ENCODE assay signal across 10 cellular contexts in genomic region chr6:111591901-111592461, GRCh38. TPM values are rescaled to one million over a fixed set of nuclear protein-coding genes. Genes with fewer than 3 reads are reported as not detected.
DNase-seq lines count a peak whose midpoint lies in the region; ATAC-seq and TF ChIP-seq lines count a peak whose summit lies in the region.
"Had no signal": no experiment of that assay in that cellular context is flagged by ENCODE, and none has a peak within 500 bp of the region (broad histone marks: within the 10 kb centered on the region; RNA-seq: fewer than 3 reads in every experiment).

No MANE protein-coding gene starts in this region.

- intact Hi-C loops in Right ventricle myocardium inferior (cut with DNase I): no loop called here
- intact Hi-C loops in colonic mucosa (cut with DNase I): no loop called here
- intact Hi-C loops in CD14-positive monocyte (cut with micrococcal nuclease): no loop called here

- H3K4me1 ChIP-seq in right atrium auricular region: peaks cover 0 to 54% of the 10 kb centered on the region in 2 donors
- H3K4me1 ChIP-seq in colonic mucosa: no peaks in the 10 kb centered on the region
- peaks cover 29 to 39% of the 10 kb centered on the region in 2 donors for H3K4me1 ChIP-seq in muscle layer of duodenum (ENCODE audit: control insufficient read depth in 1 of 2, insufficient read depth in 2 of 2, low read length in 2 of 2)

- ATAC-seq in Right ventricle myocardium inferior (no peak), HG02763 (IDR thresholded peaks at IDR 0.05; ENCODE audit: unreplicated experiment) (no peak)
- no peak for ATAC-seq in stimulated activated naive B cell treated with anti-CD40 and anti-IgM and Interleukin-4, amounts not matched to agents 10 μg/mL and 1 μg/mL and 100 μg/mL, for 72 hours (replicated peaks)

- peaks cover 10 to 16% of the 10 kb centered on the region in 2 donors for H3K4me1 Mint-ChIP-seq in stimulated activated naive B cell treated with anti-CD40 and anti-IgM and Interleukin-4, amounts not matched to agents 10 μg/mL and 1 μg/mL and 100 μg/mL, for 72 hours
- H3K4me1 Mint-ChIP-seq in CD14-positive monocyte: peaks cover 26% of the 10 kb centered on the region

- no peak overlapping the region for H3K4me3 Mint-ChIP-seq in stimulated activated naive B cell treated with anti-CD40 and anti-IgM and Interleukin-4, amounts not matched to agents 10 μg/mL and 1 μg/mL and 100 μg/mL, for 72 hours
- no peak overlapping the region for H3K4me3 Mint-ChIP-seq in CD14-positive monocyte

- H3K36me3 Mint-ChIP-seq in stimulated activated naive B cell treated with anti-CD40 and anti-IgM and Interleukin-4, amounts not matched to agents 10 μg/mL and 1 μg/mL and 100 μg/mL, for 72 hours: peaks cover 16 to 39% of the 10 kb centered on the region in 2 donors
- H3K36me3 Mint-ChIP-seq in CD14-positive monocyte: peaks cover 22 to 44% of the 10 kb centered on the region in 2 donors

- no peaks in the 10 kb centered on the region for H3K27me3 ChIP-seq in right atrium auricular region
- H3K27me3 ChIP-seq in colonic mucosa: no peaks in the 10 kb centered on the region
- H3K27me3 ChIP-seq in muscle layer of duodenum (ENCODE audit: low read depth, low read length): no peaks in the 10 kb centered on the region
- H3K27me3 ChIP-seq: BLaER1 treated with 17β-estradiol and CSF1 and Interleukin-3, amounts not matched to agents 10 nM and 100 nM had no signal

- H3K9me3 ChIP-seq in right atrium auricular region (no peaks in the 10 kb centered on the region), colonic mucosa (no peaks in the 10 kb centered on the region), muscle layer of duodenum (ENCODE audit: control insufficient read depth in 1 of 2, low read length in 2 of 2) (no peaks in the 10 kb centered on the region)
- H3K9me3 ChIP-seq: BLaER1 treated with 17β-estradiol and CSF1 and Interleukin-3, amounts not matched to agents 10 nM and 100 nM had no signal

- DNase-seq in right atrium auricular region (ENCODE audit: low spot score) (no peak), Right ventricle myocardium inferior (ENCODE audit: missing footprints) (no peak), colonic mucosa (no peak), CD14-positive monocyte (ENCODE audit: low spot score) (no peak), erythroblast (lab: John Stamatoyannopoulos, UW) (no peak)
- no peak for DNase-seq in stimulated activated naive B cell treated with anti-CD40 and anti-IgM and Interleukin-4, amounts not matched to agents 10 μg/mL and 1 μg/mL and 100 μg/mL, for 72 hours
- DNase-seq: NCI-H1436 had no signal

- no peak overlapping the region for H3K9ac ChIP-seq in colonic mucosa (ENCODE audit: low read depth in 2 of 2, low read length in 2 of 2)
- H3K9ac ChIP-seq: BLaER1 treated with 17β-estradiol and CSF1 and Interleukin-3, amounts not matched to agents 10 nM and 100 nM had no signal

- TF ChIP-seq POLR2A in erythroblast (IDR thresholded peaks at IDR 0.05; ENCODE audit: low read length): no peak

- no peaks in the 10 kb centered on the region for H3K9me3 Mint-ChIP-seq in stimulated activated naive B cell treated with anti-CD40 and anti-IgM and Interleukin-4, amounts not matched to agents 10 μg/mL and 1 μg/mL and 100 μg/mL, for 72 hours
- H3K9me3 Mint-ChIP-seq in CD14-positive monocyte: peaks cover 0 to 2% (median 0%) of the 10 kb centered on the region in 7 donors

- H3K27me3 Mint-ChIP-seq in stimulated activated naive B cell treated with anti-CD40 and anti-IgM and Interleukin-4, amounts not matched to agents 10 μg/mL and 1 μg/mL and 100 μg/mL, for 72 hours: no peaks in the 10 kb centered on the region
- H3K27me3 Mint-ChIP-seq in CD14-positive monocyte (ENCODE audit: low read depth in 3 of 3): peaks cover 0 to 2% (median 0%) of the 10 kb centered on the region in 3 donors

- H3K27ac Mint-ChIP-seq in stimulated activated naive B cell treated with anti-CD40 and anti-IgM and Interleukin-4, amounts not matched to agents 10 μg/mL and 1 μg/mL and 100 μg/mL, for 72 hours: no peak overlapping the region
- peak overlapping the region in 2 of 7 donors; percentile 46 to 54 for H3K27ac Mint-ChIP-seq in CD14-positive monocyte

- H3K27ac ChIP-seq in right atrium auricular region: peak overlapping the region; percentile 72 to 80
- H3K27ac ChIP-seq in colonic mucosa: peak overlapping the region; percentile 56
- peak overlapping the region; percentile 68 for H3K27ac ChIP-seq in muscle layer of duodenum (ENCODE audit: low read length)

- TF ChIP-seq CTCF in right atrium auricular region (IDR thresholded peaks at IDR 0.05) (no peak), colonic mucosa (IDR thresholded peaks at IDR 0.05) (no peak), CD14-positive monocyte (IDR thresholded peaks at IDR 0.05) (no peak)

- H3K36me3 ChIP-seq in right atrium auricular region (no peaks in the 10 kb centered on the region), colonic mucosa (no peaks in the 10 kb centered on the region), muscle layer of duodenum (ENCODE audit: control insufficient read depth in 1 of 2, insufficient read depth in 2 of 2, low read length in 2 of 2) (peaks cover 4 to 12% of the 10 kb centered on the region in 2 donors)

- H3K4me3 ChIP-seq in right atrium auricular region: no peak overlapping the region
- no peak overlapping the region for H3K4me3 ChIP-seq in colonic mucosa
- no peak overlapping the region for H3K4me3 ChIP-seq in muscle layer of duodenum (ENCODE audit: low read depth in 1 of 2, low read length in 2 of 2)
- H3K4me3 ChIP-seq: BLaER1 treated with 17β-estradiol and CSF1 and Interleukin-3, amounts not matched to agents 10 nM and 100 nM had no signal

RNA-seq across cellular contexts. Expression of gene TRAF3IP2, which starts 13.7 kb away (rescaled TPM):
- total RNA-seq in right atrium auricular region (10 to 100 TPM; 12.1 to 25.2 TPM), Right ventricle myocardium inferior (11.0 TPM), colonic mucosa (10 to 100 TPM; 62.0 to 66.6 TPM)
- polyA plus RNA-seq in CD14-positive monocyte: 1 to 10 TPM; 1.9 to 3.6 TPM
